In the genomic region with DNA sequence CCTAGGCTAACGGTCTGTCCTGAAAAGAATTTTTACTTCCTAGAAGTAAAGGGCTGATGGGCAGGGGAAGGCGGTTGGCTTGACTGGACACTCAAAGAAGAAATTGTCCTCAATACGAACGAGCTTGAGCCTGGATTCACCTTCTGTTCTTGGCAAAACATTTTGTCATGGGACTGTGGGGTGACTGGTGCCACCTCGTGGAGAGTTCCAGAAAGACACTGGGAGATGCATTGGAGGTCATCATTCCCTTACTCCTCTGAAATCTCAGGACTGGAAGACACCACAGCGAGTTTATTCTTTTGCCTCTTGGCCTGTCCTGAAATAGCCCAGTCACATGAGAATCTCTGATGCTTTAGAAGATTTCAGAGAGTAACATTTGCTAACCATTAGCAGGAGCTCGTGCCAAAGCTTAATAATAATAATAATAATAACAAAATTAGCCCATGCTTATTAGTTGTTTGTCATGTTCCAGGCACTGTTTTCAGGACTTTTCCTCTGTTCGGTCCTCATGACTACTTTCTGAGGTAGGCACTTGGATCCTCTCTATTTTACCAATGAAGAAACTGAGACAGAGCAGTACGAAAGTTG, we compare ENCODE assay signal across 8 cellular contexts. TPM values are rescaled to one million over a fixed set of nuclear protein-coding genes. Genes with fewer than 3 reads are reported as not detected.
DNase-seq lines count a peak whose midpoint lies in the region; ATAC-seq, FAIRE-seq and TF ChIP-seq lines count a peak whose summit lies in the region.

No MANE protein-coding gene starts in this region.

- DNase-seq in D721Med (ENCODE audit: insufficient read length, low spot score) (peak; percentile 42), NOMO-1 treated with dmso at 0.1 percent for 144 hours (lab: John Stamatoyannopoulos, UW; ENCODE audit: unreplicated experiment) (peak; percentile 22), globus pallidus (ENCODE audit: low spot score) (peak; percentile 57), trophoblast cell (peak; percentile 56 to 85)
- DNase-seq in activated T-cell treated with anti-CD3 and anti-CD28 coated beads, Interleukin-2, amount 50 U/mL, for 48 hours = peak; percentile 60 to 65

- WGBS in trophoblast cell (ENCODE audit: extremely low coverage, insufficient coverage, insufficient read length) = no CpG with 5 or more reads among the region's 9 CpGs

- H2BK5ac ChIP-seq in trophoblast cell (ENCODE audit: low read depth, low read length, poor library complexity) = no peak overlapping the region

- H2AFZ ChIP-seq in trophoblast cell (ENCODE audit: insufficient read depth, low read length, poor library complexity) = no peak overlapping the region

- no peak overlapping the region for H4K8ac ChIP-seq in trophoblast cell (ENCODE audit: low read depth, low read length)

- H3K4ac ChIP-seq in trophoblast cell (ENCODE audit: low read depth, low read length) = no peak overlapping the region

- H3K79me2 ChIP-seq in trophoblast cell (ENCODE audit: control insufficient read depth, insufficient read depth, low read length, poor library complexity) = no peaks in the 10 kb centered on the region

- H3K4me1 ChIP-seq in trophoblast cell (ENCODE audit: control insufficient read depth in 1 of 2, insufficient read depth in 2 of 2, low read length in 2 of 2) = no peaks in the 10 kb centered on the region

- H3K14ac ChIP-seq in trophoblast cell (ENCODE audit: low read length) = no peak overlapping the region

- no peak overlapping the region for H3K9ac ChIP-seq in trophoblast cell (ENCODE audit: low read length)

- peaks cover 4 to 7% of the 10 kb centered on the region in 2 experiments for H3K36me3 ChIP-seq in trophoblast cell (ENCODE audit: control insufficient read depth in 1 of 2, insufficient read depth in 2 of 2, low read length in 2 of 2)

- H2BK12ac ChIP-seq in trophoblast cell (ENCODE audit: low read length) = no peak overlapping the region

- H3K4me3 ChIP-seq in trophoblast cell (ENCODE audit: low read depth, low read length) = no peak overlapping the region

- H2BK120ac ChIP-seq in trophoblast cell (ENCODE audit: insufficient read depth, low read length, poor library complexity) = no peak overlapping the region

- peak; percentile 92 for ATAC-seq in GM19395 (IDR thresholded peaks at IDR 0.05; ENCODE audit: unreplicated experiment)
- peak; percentile 73 for ATAC-seq in HG03521 (IDR thresholded peaks at IDR 0.05; ENCODE audit: unreplicated experiment)
- ATAC-seq in GM19452 (IDR thresholded peaks at IDR 0.05; ENCODE audit: unreplicated experiment) = no peak

- no peak overlapping the region for H3K4me2 ChIP-seq in trophoblast cell (ENCODE audit: low read length)

- no peak overlapping the region for H4K91ac ChIP-seq in trophoblast cell (ENCODE audit: low read depth, low read length)

- H3K79me1 ChIP-seq in trophoblast cell (ENCODE audit: low read length) = no peaks in the 10 kb centered on the region

- no peak overlapping the region for H4K12ac ChIP-seq in trophoblast cell (ENCODE audit: low read depth, low read length)

- H3K23ac ChIP-seq in trophoblast cell (ENCODE audit: low read length) = no peak overlapping the region

- peak; percentile 69 for FAIRE-seq in D721Med (lab: Jason Lieb, UNC)

- TF ChIP-seq CTCF in D721Med (IDR thresholded peaks at IDR 0.05; ENCODE audit: insufficient read depth, missing control alignments) = peak; percentile 82

- no peak overlapping the region for H3K27ac ChIP-seq in trophoblast cell (ENCODE audit: low read depth, low read length)

- H2AK5ac ChIP-seq in trophoblast cell (ENCODE audit: low read length) = no peak overlapping the region

- H3K9me3 ChIP-seq in trophoblast cell (ENCODE audit: insufficient read depth, low read depth, low read length) = peaks cover 8% of the 10 kb centered on the region

- H3K18ac ChIP-seq in trophoblast cell (ENCODE audit: low read length) = no peak overlapping the region

- no peaks in the 10 kb centered on the region for H3K27me3 ChIP-seq in trophoblast cell (ENCODE audit: insufficient read depth, low read length)

RNA-seq across cellular contexts. Expression of gene TMEM182, which starts 44.5 kb away (rescaled TPM):
- 2.7 and 3.2 TPM in 2 replicates for polyA plus RNA-seq in trophoblast cell (2013)
